ENCODE assay signal across 8 cellular contexts in genomic region chr13:27953671-27954405, GRCh38. TPM values are rescaled to one million over a fixed set of nuclear protein-coding genes. Genes with fewer than 3 reads are reported as not detected.
DNase-seq lines count a peak whose midpoint lies in the region; ATAC-seq and TF ChIP-seq lines count a peak whose summit lies in the region.

No MANE protein-coding gene starts in this region.

- peaks cover 23% of the 10 kb centered on the region for H3K4me1 ChIP-seq in lower lobe of right lung

- TF ChIP-seq CTCF in lower lobe of right lung (IDR thresholded peaks at IDR 0.05), result peak; percentile 87

- ATAC-seq in HG02678 (IDR thresholded peaks at IDR 0.05; ENCODE audit: unreplicated experiment), result peak; percentile 83
- peak; percentile 97 to 98 for ATAC-seq in lower lobe of right lung

- peak; percentile 16 for DNase-seq in NCI-H146 (lab: John Stamatoyannopoulos, UW)
- no peak for DNase-seq in NCI-H146 treated with DMSO at 0.1 percent for 48 hours (lab: John Stamatoyannopoulos, UW; ENCODE audit: unreplicated experiment)
- peak; percentile 29 for DNase-seq in NCI-H2081 treated with DMSO at 0.1 percent for 48 hours (lab: John Stamatoyannopoulos, UW)
- DNase-seq in activated CD4-positive, alpha-beta T cell treated with anti-CD3 and anti-CD28 coated beads for 24 hours (ENCODE audit: low read depth in 2 of 2), result peak; percentile 40 to 63
- peak; percentile 16 to 74 for DNase-seq in dermis microvascular lymphatic vessel endothelial cell (ENCODE audit: low read depth in 2 of 2)
- peak; percentile 86 for DNase-seq in lower lobe of right lung
- peak; percentile 17 to 55 (median 38) for DNase-seq in stimulated activated CD4-positive, alpha-beta T cell treated with anti-CD3 and anti-CD28 coated beads, TNF-alpha, amount 100 ng/mL, for 4 hours (ENCODE audit: low read depth in 3 of 3)

- H3K27ac ChIP-seq in lower lobe of right lung, result peak overlapping the region; percentile 39

- H3K27me3 ChIP-seq in lower lobe of right lung (ENCODE audit: low read depth), result peaks cover 78% of the 10 kb centered on the region

- no peaks in the 10 kb centered on the region for H3K36me3 ChIP-seq in lower lobe of right lung

- H3K4me3 ChIP-seq in lower lobe of right lung, result peak overlapping the region; percentile 54

- intact Hi-C loops in lower lobe of right lung (cut with DNase I), result no loop called here

- H3K9me3 ChIP-seq in lower lobe of right lung, result no peaks in the 10 kb centered on the region

RNA-seq across cellular contexts. Expression of gene CDX2, which starts 15.3 kb away (rescaled TPM):
- total RNA-seq in dermis microvascular lymphatic vessel endothelial cell (not detected in 2 replicates), lower lobe of right lung (not detected)

RNA-seq across cellular contexts. Expression of gene PDX1, which starts 34.0 kb away (rescaled TPM):
- total RNA-seq in dermis microvascular lymphatic vessel endothelial cell, result not detected in 2 replicates
- total RNA-seq in lower lobe of right lung, result not detected

RNA-seq across cellular contexts. Expression of gene URAD, which starts 34.7 kb away (rescaled TPM):
- total RNA-seq in dermis microvascular lymphatic vessel endothelial cell (not detected in 2 replicates), lower lobe of right lung (not detected)
